8 cellular contexts compared by ENCODE assay signal in the genomic region with DNA sequence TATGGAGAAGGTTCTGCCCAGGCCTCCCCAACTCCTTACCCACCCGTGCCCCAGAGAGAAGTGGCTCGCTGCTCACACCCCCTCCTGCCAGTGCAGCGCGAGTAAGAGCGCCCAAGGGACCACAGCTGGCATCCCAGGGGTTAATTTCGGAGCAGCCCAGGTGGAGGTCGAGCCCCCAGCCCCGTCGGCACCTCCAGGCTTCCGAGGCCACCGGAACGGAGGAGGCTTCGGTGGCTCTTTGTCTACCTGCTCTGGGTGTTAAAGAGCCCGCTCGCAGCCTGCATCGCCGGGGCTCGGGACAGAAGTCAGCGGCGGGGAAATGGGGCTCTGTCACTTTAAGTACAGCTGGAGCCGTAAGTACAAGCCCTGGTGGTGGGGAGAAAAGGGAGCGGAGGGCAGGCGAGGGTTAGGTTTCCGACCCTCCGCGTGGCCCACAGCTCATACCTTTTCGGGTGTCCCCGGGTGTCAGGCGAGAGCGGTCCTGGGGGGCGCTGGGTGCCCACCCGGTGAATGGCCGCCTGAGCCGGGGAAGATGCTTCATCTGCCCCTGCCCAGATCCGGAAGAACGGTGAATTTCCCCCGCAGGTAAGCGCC.
DNase-seq lines count a peak whose midpoint lies in the region; ATAC-seq lines count a peak whose summit lies in the region.

No MANE protein-coding gene starts in this region.

- peaks cover 2 to 57% (median 27%) of the 10 kb centered on the region in 11 experiments; a peak in 21 of 22 replicates for H3K36me3 ChIP-seq in BLaER1 treated with 17β-estradiol and CSF1 and Interleukin-3, amounts not matched to agents 10 nM and 100 nM

- peak; percentile 66 for DNase-seq in KBM-7
- DNase-seq in caudate nucleus (lab: John Stamatoyannopoulos, UW), result peak in 38 of 61 donors; percentile 23 to 73 (median 49)
- peak; percentile 82 for DNase-seq in kidney tubule cell (ENCODE audit: low spot score)
- peak; percentile 10 to 25 for DNase-seq in stimulated activated CD4-positive, alpha-beta T cell treated with anti-CD3 and anti-CD28 coated beads, Interleukin-1b, Interleukin-23, amount 100 ng/mL, for 1 hour (ENCODE audit: low read depth in 2 of 2)
- DNase-seq in epidermal melanocyte (ENCODE audit: insufficient read length, low spot score), result no peak
- no peak for DNase-seq in dermis blood vessel endothelial cell

- no peaks in the 10 kb centered on the region for H3K27me3 ChIP-seq in BLaER1 treated with 17β-estradiol and CSF1 and Interleukin-3, amounts not matched to agents 10 nM and 100 nM

- peak overlapping the region; percentile 65 to 90 (median 77) for H3K9ac ChIP-seq in BLaER1 treated with 17β-estradiol and CSF1 and Interleukin-3, amounts not matched to agents 10 nM and 100 nM

- H3K4me2 ChIP-seq in BLaER1 treated with 17β-estradiol and CSF1 and Interleukin-3, amounts not matched to agents 10 nM and 100 nM, result peak overlapping the region; percentile 86 to 100 (median 96)

- peak; percentile 87 to 88 for ATAC-seq in activated CD4-positive, CD25-positive, alpha-beta regulatory T cell treated with anti-CD3 and anti-CD28 coated beads, Interleukin-2, amount 50 U/mL, for 24 hours

- in situ Hi-C loops in KBM-7 (cut with MboI; ENCODE audit: low pct_unique_long_range_greater_than_20kb, low sequenced_read_pairs), result no loop called here

- peak overlapping the region; percentile 65 to 89 (median 74) for H3K4me3 ChIP-seq in BLaER1 treated with 17β-estradiol and CSF1 and Interleukin-3, amounts not matched to agents 10 nM and 100 nM

- no peaks in the 10 kb centered on the region for H3K9me3 ChIP-seq in BLaER1 treated with 17β-estradiol and CSF1 and Interleukin-3, amounts not matched to agents 10 nM and 100 nM (replicated peaks in 1 of 11)

- H3K27ac ChIP-seq in BLaER1 treated with 17β-estradiol and CSF1 and Interleukin-3, amounts not matched to agents 10 nM and 100 nM, result peak overlapping the region; percentile 2 to 82 (median 66); a peak in 20 of 22 replicates
- peak overlapping the region; percentile 82 for H3K27ac ChIP-seq in caudate nucleus (ENCODE audit: low read depth, low read length)

- peaks cover 28 to 100% (median 92%) of the 10 kb centered on the region in 11 experiments; a peak in 20 of 22 replicates for H4K20me1 ChIP-seq in BLaER1 treated with 17β-estradiol and CSF1 and Interleukin-3, amounts not matched to agents 10 nM and 100 nM

- peaks cover 58 to 79% (median 71%) of the 10 kb centered on the region in 10 experiments for H3K4me1 ChIP-seq in BLaER1 treated with 17β-estradiol and CSF1 and Interleukin-3, amounts not matched to agents 10 nM and 100 nM

Comparison
In these comparisons a context has a peak if more than half of its experiments do, and no peak if none do; other contexts are left out.
1. DNase-seq: peak in KBM-7 (single experiment), caudate nucleus (38 of 61), kidney tubule cell (single experiment) and stimulated activated CD4-positive, alpha-beta T cell treated with anti-CD3 and anti-CD28 coated beads, Interleukin-1b, Interleukin-23, amount 100 ng/mL, for 1 hour (2 of 2); none in epidermal melanocyte (single experiment) and dermis blood vessel endothelial cell (single experiment).